In the genomic region with DNA sequence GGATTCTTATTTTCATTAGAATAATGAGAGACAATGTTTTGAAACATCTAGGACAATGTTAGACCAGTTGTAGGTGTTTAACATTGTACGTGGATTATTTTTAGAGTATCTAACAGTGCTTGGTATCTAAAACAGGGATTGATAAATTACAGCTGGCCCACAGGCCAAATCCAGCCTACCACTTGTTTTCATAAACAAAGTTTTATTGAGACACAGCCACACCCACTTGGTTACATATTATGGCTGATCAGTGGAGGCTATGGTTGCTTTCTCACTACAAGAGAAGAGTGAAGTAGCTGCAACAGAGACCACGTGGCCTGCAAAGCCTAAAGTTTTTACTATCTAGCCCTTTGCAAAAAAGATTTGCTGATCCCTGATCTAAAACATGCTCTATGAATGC, we compare ENCODE assay signal across 23 cellular contexts.
"Had no signal": no experiment of that assay in that cellular context is flagged by ENCODE, and none has a peak within 500 bp of the region (broad histone marks: within the 10 kb centered on the region; RNA-seq: fewer than 3 reads in every experiment).

No MANE protein-coding gene starts in this region.

- H3K4me1 ChIP-seq: neural progenitor cell had no signal

- H3K4me3 Mint-ChIP-seq: activated B cell treated with CpG ODN at 0.5 μM for 24 hours; activated CD8-positive, alpha-beta T cell treated with anti-CD3 and anti-CD28 coated beads for 36 hours; activated naive CD8-positive, alpha-beta T cell treated with anti-CD3 and anti-CD28 coated beads for 36 hours; activated T-helper 17 cell treated with anti-CD3 and anti-CD28 coated beads, Interleukin-2, amount 50 U/mL, for 72 hours; memory B cell; naive thymus-derived CD4-positive, alpha-beta T cell; neural progenitor cell; stimulated activated naive CD8-positive, alpha-beta T cell treated with anti-CD3 and anti-CD28 coated beads, Interleukin-15, Interleukin-2, amounts not matched to agents 100 ng/mL and 50 ng/mL, for 24 hours had no signal

- H3K4me3 ChIP-seq: left lung, mucosa of descending colon, neural progenitor cell, pancreas had no signal

- H3K27me3 ChIP-seq: left lung, neural progenitor cell, pancreas had no signal

- H3K9me3 Mint-ChIP-seq: activated B cell treated with CpG ODN at 0.5 μM for 24 hours; activated naive CD8-positive, alpha-beta T cell treated with anti-CD3 and anti-CD28 coated beads for 36 hours; activated T-helper 17 cell treated with anti-CD3 and anti-CD28 coated beads, Interleukin-2, amount 50 U/mL, for 72 hours; memory B cell; naive thymus-derived CD4-positive, alpha-beta T cell; neural progenitor cell had no signal

- H3K27ac ChIP-seq: foreskin keratinocyte, neural progenitor cell, pancreas had no signal

- DNase-seq: activated B cell treated with CpG ODN at 0.5 μM for 24 hours; activated CD4-positive, alpha-beta T cell treated with anti-CD3 and anti-CD28 coated beads for 48 hours; activated CD8-positive, alpha-beta T cell treated with anti-CD3 and anti-CD28 coated beads for 36 hours; activated naive CD4-positive, alpha-beta T cell; activated naive CD8-positive, alpha-beta T cell treated with anti-CD3 and anti-CD28 coated beads for 36 hours; activated T-cell treated with anti-CD3 and anti-CD28 coated beads, Interleukin-2, amount 50 U/mL, for 1 hour; amniotic stem cell; central memory CD4-positive, alpha-beta T cell; effector CD4-positive, alpha-beta T cell; foreskin keratinocyte; head of caudate nucleus; left lung; mucosa of descending colon; naive thymus-derived CD4-positive, alpha-beta T cell; pancreas; SHP77 treated with DMSO at 0.1 percent for 48 hours; stimulated activated CD4-positive, alpha-beta T cell treated with anti-CD3 and anti-CD28 coated beads, Interleukin-2, amount 100 ng/mL, for 24 hours; T-helper 1 cell; T-helper 9 cell had no signal

- H3K9ac ChIP-seq: neural progenitor cell had no signal

- H3K36me3 Mint-ChIP-seq: activated naive CD8-positive, alpha-beta T cell treated with anti-CD3 and anti-CD28 coated beads for 36 hours; neural progenitor cell had no signal

- H3K36me3 ChIP-seq: left lung, neural progenitor cell, pancreas had no signal

- H3K27me3 Mint-ChIP-seq: activated B cell treated with CpG ODN at 0.5 μM for 24 hours, memory B cell had no signal

- H3K9me3 ChIP-seq: left lung, mucosa of descending colon, pancreas had no signal

- H3K27ac Mint-ChIP-seq: activated CD8-positive, alpha-beta T cell treated with anti-CD3 and anti-CD28 coated beads for 36 hours; activated naive CD8-positive, alpha-beta T cell treated with anti-CD3 and anti-CD28 coated beads for 36 hours; activated T-helper 17 cell treated with anti-CD3 and anti-CD28 coated beads, Interleukin-2, amount 50 U/mL, for 72 hours; memory B cell; naive thymus-derived CD4-positive, alpha-beta T cell; neural progenitor cell; stimulated activated naive CD8-positive, alpha-beta T cell treated with anti-CD3 and anti-CD28 coated beads, Interleukin-15, Interleukin-2, amounts not matched to agents 100 ng/mL and 50 ng/mL, for 24 hours had no signal
